Comparison of ENCODE assay signal across 8 cellular contexts in the genomic region with DNA sequence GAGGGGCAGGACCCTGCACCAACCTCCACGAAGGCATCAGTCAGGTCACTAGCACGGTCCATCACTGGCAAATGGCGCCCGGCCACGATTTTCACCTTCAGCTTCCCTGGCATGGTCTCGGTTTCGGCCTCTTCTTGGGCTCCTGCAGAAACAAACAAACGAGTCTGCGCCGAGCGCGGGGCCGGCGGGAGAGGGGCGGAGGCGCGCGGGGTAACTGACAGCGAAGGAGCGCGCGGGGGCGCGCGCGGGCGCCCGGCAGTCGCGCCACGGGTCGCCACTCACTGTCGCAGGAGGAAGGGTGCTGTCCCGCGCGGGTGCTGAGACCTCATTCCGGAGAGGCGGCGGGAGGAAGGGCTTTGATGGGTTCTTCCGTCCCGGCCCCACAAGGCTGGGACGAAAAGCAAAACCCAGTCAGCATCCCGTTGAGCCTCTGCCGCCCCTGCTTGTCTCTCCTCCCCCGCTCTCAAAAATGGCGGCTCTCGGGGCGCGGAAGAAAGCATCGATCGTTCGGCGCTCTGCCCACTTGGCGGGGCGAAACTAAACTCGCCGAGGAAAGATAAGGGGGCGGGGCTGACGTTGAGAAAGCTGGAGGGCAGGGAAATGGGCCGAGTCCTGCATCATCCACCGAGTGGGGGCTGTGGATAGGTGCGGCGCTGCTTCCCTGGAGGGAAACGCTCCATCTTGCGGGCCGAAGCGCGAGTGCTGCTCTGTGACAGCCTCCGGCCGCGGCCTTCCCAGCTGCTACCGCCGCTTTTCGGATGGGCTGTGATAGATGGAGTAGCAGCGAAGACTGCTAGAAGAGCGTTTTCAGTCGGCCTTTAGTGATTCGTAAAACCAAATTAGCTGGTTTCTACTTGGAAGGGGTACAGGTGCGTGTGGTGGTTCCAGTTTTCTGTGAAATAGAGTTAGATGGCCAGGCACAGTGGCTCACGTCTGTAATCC.
DNase-seq lines count a peak whose midpoint lies in the region; ATAC-seq and TF ChIP-seq lines count a peak whose summit lies in the region.

A gene with protein sequence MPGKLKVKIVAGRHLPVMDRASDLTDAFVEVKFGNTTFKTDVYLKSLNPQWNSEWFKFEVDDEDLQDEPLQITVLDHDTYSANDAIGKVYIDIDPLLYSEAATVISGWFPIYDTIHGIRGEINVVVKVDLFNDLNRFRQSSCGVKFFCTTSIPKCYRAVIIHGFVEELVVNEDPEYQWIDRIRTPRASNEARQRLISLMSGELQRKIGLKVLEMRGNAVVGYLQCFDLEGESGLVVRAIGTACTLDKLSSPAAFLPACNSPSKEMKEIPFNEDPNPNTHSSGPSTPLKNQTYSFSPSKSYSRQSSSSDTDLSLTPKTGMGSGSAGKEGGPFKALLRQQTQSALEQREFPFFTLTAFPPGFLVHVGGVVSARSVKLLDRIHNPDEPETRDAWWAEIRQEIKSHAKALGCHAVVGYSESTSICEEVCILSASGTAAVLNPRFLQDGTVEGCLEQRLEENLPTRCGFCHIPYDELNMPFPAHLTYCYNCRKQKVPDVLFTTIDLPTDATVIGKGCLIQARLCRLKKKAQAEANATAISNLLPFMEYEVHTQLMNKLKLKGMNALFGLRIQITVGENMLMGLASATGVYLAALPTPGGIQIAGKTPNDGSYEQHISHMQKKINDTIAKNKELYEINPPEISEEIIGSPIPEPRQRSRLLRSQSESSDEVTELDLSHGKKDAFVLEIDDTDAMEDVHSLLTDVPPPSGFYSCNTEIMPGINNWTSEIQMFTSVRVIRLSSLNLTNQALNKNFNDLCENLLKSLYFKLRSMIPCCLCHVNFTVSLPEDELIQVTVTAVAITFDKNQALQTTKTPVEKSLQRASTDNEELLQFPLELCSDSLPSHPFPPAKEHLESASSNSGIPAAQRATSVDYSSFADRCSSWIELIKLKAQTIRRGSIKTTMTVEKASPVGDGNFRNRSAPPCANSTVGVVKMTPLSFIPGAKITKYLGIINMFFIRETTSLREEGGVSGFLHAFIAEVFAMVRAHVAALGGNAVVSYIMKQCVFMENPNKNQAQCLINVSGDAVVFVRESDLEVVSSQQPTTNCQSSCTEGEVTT (minus strand): TSS at position 505 of the 942 bp plus-strand sequence. CDS start 392 bp downstream, at position 113.

- H3K4me3 ChIP-seq in AG09309 (ENCODE audit: control insufficient read depth, low read depth, low read length): peak within 1 kb of the TSS; percentile 92

- TF ChIP-seq CTCF in AG09309 (IDR thresholded peaks at IDR 0.05; ENCODE audit: control insufficient read depth, insufficient read depth, low read depth, low read length, missing control alignments): peak; percentile 47

- peak; percentile 91 for DNase-seq in AG09309 (ENCODE audit: low read depth)
- peak; percentile 97 for DNase-seq in NCI-H2227 (lab: John Stamatoyannopoulos, UW; ENCODE audit: unreplicated experiment)
- peak; percentile 88 to 94 (median 90) for DNase-seq in activated CD4-positive, CD25-positive, alpha-beta regulatory T cell (lab: John Stamatoyannopoulos, UW)
- peak; percentile 95 for DNase-seq in central memory CD4-positive, alpha-beta T cell
- DNase-seq in iris pigment epithelial cell (ENCODE audit: low read depth): peak; percentile 99
- DNase-seq in stimulated activated CD4-positive, alpha-beta T cell treated with anti-CD3 and anti-CD28 coated beads, Interleukin-12 subunit alpha, Interleukin-12 subunit beta, amount 100 ng/mL, for 4 hours: peak; percentile 90

- ATAC-seq in GM18907 (IDR thresholded peaks at IDR 0.05; ENCODE audit: unreplicated experiment) (peak; percentile 84), HG03159 (IDR thresholded peaks at IDR 0.05; ENCODE audit: unreplicated experiment) (peak; percentile 82)

Comparison
In these comparisons a context has a peak if more than half of its experiments do, and no peak if none do; other contexts are left out.
1. Peak in every context shown above with its lines: DNase-seq, ATAC-seq and H3K4me3 ChIP-seq.